ENCODE assay signal across 1 cellular context in the genomic region with DNA sequence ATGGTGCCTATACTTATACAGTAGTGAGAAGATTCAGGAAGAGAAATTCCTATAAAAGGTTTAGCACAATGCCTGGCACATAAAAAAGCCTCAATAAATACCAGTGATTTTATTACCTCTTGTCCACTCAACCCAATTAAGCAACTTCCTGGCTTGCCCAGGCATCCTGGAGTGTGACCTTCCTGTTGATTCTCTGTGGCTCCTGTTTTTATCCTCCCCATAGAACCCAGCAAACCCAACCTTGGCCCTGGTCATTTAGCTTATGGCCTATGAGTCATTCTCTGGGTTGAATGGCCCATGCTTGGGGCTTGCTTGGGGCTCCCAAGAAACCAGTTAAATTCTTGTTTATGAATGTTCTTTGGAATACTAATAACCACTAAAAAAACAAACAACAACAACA.
TF ChIP-seq lines count a peak whose summit lies in the region.

No MANE protein-coding gene starts in this region.

TF ChIP-seq in HepG2, 621 proteins besides CTCF, POLR2A, EP300 and RAD21 (continued from another document):
- TF ChIP-seq, protein P1, sequence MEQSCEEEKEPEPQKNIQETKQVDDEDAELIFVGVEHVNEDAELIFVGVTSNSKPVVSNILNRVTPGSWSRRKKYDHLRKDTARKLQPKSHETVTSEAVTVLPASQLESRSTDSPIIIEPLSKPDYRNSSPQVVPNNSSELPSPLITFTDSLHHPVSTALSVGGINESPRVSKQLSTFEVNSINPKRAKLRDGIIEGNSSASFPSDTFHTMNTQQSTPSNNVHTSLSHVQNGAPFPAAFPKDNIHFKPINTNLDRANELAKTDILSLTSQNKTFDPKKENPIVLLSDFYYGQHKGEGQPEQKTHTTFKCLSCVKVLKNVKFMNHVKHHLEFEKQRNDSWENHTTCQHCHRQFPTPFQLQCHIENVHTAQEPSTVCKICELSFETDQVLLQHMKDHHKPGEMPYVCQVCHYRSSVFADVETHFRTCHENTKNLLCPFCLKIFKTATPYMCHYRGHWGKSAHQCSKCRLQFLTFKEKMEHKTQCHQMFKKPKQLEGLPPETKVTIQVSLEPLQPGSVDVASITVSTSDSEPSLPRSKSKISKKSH (CRISPR knock-in tag; IDR thresholded peaks at IDR 0.05; ENCODE audit: borderline replicate concordance): no peak
- TF ChIP-seq PHB2 (IDR thresholded peaks at IDR 0.05; ENCODE audit: partially characterized antibody): no peak
- TF ChIP-seq ZNF337 (CRISPR knock-in tag; IDR thresholded peaks at IDR 0.05; ENCODE audit: borderline replicate concordance, low read depth): no peak
- no peak for TF ChIP-seq ZNF205 (CRISPR knock-in tag; IDR thresholded peaks at IDR 0.05)
- no peak for TF ChIP-seq RFX3 (CRISPR knock-in tag; IDR thresholded peaks at IDR 0.05)
- TF ChIP-seq, protein P2, sequence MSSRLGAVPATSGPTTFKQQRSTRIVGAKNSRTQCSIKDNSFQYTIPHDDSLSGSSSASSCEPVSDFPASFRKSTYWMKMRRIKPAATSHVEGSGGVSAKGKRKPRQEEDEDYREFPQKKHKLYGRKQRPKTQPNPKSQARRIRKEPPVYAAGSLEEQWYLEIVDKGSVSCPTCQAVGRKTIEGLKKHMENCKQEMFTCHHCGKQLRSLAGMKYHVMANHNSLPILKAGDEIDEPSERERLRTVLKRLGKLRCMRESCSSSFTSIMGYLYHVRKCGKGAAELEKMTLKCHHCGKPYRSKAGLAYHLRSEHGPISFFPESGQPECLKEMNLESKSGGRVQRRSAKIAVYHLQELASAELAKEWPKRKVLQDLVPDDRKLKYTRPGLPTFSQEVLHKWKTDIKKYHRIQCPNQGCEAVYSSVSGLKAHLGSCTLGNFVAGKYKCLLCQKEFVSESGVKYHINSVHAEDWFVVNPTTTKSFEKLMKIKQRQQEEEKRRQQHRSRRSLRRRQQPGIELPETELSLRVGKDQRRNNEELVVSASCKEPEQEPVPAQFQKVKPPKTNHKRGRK (CRISPR knock-in tag; IDR thresholded peaks at IDR 0.05): no peak
- TF ChIP-seq GABPA (IDR thresholded peaks at IDR 0.05; ENCODE audit: low read depth, low read length): no peak
- TF ChIP-seq GABPA (CRISPR knock-in tag; IDR thresholded peaks at IDR 0.05; ENCODE audit: low read depth): peak; percentile 44
- TF ChIP-seq PAWR (CRISPR knock-in tag; IDR thresholded peaks at IDR 0.05; ENCODE audit: borderline replicate concordance): no peak
- no peak for TF ChIP-seq MAF1 (CRISPR knock-in tag; IDR thresholded peaks at IDR 0.05; ENCODE audit: borderline replicate concordance)
- TF ChIP-seq, protein P3, sequence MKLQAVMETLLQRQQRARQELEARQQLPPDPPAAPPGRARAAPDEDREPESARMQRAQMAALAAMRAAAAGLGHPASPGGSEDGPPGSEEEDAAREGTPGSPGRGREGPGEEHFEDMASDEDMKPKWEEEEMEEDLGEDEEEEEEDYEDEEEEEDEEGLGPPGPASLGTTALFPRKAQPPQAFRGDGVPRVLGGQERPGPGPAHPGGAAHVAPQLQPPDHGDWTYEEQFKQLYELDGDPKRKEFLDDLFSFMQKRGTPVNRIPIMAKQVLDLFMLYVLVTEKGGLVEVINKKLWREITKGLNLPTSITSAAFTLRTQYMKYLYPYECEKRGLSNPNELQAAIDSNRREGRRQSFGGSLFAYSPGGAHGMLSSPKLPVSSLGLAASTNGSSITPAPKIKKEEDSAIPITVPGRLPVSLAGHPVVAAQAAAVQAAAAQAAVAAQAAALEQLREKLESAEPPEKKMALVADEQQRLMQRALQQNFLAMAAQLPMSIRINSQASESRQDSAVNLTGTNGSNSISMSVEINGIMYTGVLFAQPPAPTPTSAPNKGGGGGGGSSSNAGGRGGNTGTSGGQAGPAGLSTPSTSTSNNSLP (IDR thresholded peaks at IDR 0.05; ENCODE audit: low read depth, low read length): peak; percentile 25; the same call in 1 of the 2 replicates
- no peak for TF ChIP-seq GABPB1 (CRISPR knock-in tag; IDR thresholded peaks at IDR 0.05)
- no peak for TF ChIP-seq ZNF124 (CRISPR knock-in tag; IDR thresholded peaks at IDR 0.05)
- no peak for TF ChIP-seq EHMT2 (IDR thresholded peaks at IDR 0.05; ENCODE audit: borderline replicate concordance, low read depth, low read length)
- no peak for TF ChIP-seq FIP1L1 (IDR thresholded peaks at IDR 0.05; ENCODE audit: borderline replicate concordance, insufficient read depth, low read depth, low read length)
- no peak for TF ChIP-seq ZNF598 (CRISPR knock-in tag; IDR thresholded peaks at IDR 0.05; ENCODE audit: borderline replicate concordance)
- no peak for TF ChIP-seq CEBPG (CRISPR knock-in tag; IDR thresholded peaks at IDR 0.05)
- TF ChIP-seq ZNF747 (CRISPR knock-in tag; IDR thresholded peaks at IDR 0.05; ENCODE audit: borderline replicate concordance): no peak
- no peak for TF ChIP-seq ZNF235 (CRISPR knock-in tag; IDR thresholded peaks at IDR 0.05; ENCODE audit: borderline replicate concordance)
- TF ChIP-seq, protein P4, sequence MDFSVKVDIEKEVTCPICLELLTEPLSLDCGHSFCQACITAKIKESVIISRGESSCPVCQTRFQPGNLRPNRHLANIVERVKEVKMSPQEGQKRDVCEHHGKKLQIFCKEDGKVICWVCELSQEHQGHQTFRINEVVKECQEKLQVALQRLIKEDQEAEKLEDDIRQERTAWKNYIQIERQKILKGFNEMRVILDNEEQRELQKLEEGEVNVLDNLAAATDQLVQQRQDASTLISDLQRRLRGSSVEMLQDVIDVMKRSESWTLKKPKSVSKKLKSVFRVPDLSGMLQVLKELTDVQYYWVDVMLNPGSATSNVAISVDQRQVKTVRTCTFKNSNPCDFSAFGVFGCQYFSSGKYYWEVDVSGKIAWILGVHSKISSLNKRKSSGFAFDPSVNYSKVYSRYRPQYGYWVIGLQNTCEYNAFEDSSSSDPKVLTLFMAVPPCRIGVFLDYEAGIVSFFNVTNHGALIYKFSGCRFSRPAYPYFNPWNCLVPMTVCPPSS (IDR thresholded peaks at IDR 0.05): no peak
- TF ChIP-seq ARID2 (CRISPR knock-in tag; IDR thresholded peaks at IDR 0.05; ENCODE audit: borderline replicate concordance): no peak
- TF ChIP-seq KLF11 (CRISPR knock-in tag; IDR thresholded peaks at IDR 0.05): no peak
- TF ChIP-seq, protein P5, sequence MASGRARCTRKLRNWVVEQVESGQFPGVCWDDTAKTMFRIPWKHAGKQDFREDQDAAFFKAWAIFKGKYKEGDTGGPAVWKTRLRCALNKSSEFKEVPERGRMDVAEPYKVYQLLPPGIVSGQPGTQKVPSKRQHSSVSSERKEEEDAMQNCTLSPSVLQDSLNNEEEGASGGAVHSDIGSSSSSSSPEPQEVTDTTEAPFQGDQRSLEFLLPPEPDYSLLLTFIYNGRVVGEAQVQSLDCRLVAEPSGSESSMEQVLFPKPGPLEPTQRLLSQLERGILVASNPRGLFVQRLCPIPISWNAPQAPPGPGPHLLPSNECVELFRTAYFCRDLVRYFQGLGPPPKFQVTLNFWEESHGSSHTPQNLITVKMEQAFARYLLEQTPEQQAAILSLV (CRISPR knock-in tag; IDR thresholded peaks at IDR 0.05; ENCODE audit: borderline replicate concordance): no peak
- TF ChIP-seq ZNF75D (CRISPR knock-in tag; IDR thresholded peaks at IDR 0.05; ENCODE audit: borderline replicate concordance): no peak
- no peak for TF ChIP-seq AHR (CRISPR knock-in tag; IDR thresholded peaks at IDR 0.05)
- TF ChIP-seq ZNF296 (CRISPR knock-in tag; conservative IDR thresholded peaks at IDR 0.05): no peak
- TF ChIP-seq ZNF10 (CRISPR knock-in tag; IDR thresholded peaks at IDR 0.05; ENCODE audit: borderline replicate concordance, low read depth): no peak
- no peak for TF ChIP-seq RORA (CRISPR knock-in tag; IDR thresholded peaks at IDR 0.05)
- 0 out of 2 replicates have a peak, but pooled peaks have one; percentile 13 for TF ChIP-seq SAP130 (CRISPR knock-in tag; IDR thresholded peaks at IDR 0.05; ENCODE audit: low read depth)
- TF ChIP-seq RFX1 (IDR thresholded peaks at IDR 0.05): no peak
- TF ChIP-seq FOXP1 (IDR thresholded peaks at IDR 0.05): no peak
- TF ChIP-seq FOXP1 (CRISPR knock-in tag; IDR thresholded peaks at IDR 0.05): 0 out of 2 replicates have a peak, but pooled peaks have one; percentile 12
- TF ChIP-seq ZNF644 (CRISPR knock-in tag; IDR thresholded peaks at IDR 0.05; ENCODE audit: low read depth): 0 out of 2 replicates have a peak, but pooled peaks have one; percentile 25
- TF ChIP-seq FOXK2 (IDR thresholded peaks at IDR 0.05): no peak
TF ChIP-seq in HepG2: peak in this region for 11.
